ENCODE assay signal across 8 cellular contexts in genomic region chr6:32622545-32623401, GRCh38. TPM values are rescaled to one million over a fixed set of nuclear protein-coding genes. Genes with fewer than 3 reads are reported as not detected.
A peak's percentile ranks its signal among the peaks of the same experiment; 100 is the strongest.
DNase-seq lines count a peak whose midpoint lies in the region; ATAC-seq and TF ChIP-seq lines count a peak whose summit lies in the region.

No MANE protein-coding gene starts in this region.

- H4K20me1 ChIP-seq in HCT116 (ENCODE audit: insufficient read depth) = no peaks in the 10 kb centered on the region
- H4K20me1 ChIP-seq in MM.1S (ENCODE audit: insufficient read depth, low read length) = no peaks in the 10 kb centered on the region

- H3K9me2 ChIP-seq in HCT116 (ENCODE audit: insufficient read depth) (no peaks in the 10 kb centered on the region), MM.1S (replicated peaks; ENCODE audit: insufficient read depth, low read length) (no peaks in the 10 kb centered on the region)

- BruUV-seq in HCT116 (replicated peaks; lab: Mats Ljungman, UMichigan) = no TSS peak

- intact Hi-C loops in HCT116 (cut with micrococcal nuclease) = no loop called here

- TF ChIP-seq POLR2A in HCT116 (IDR thresholded peaks at IDR 0.05; ENCODE audit: borderline replicate concordance, extremely low read depth, insufficient read depth, insufficient read length) = no peak

- no peaks in the 10 kb centered on the region for H3K9me3 ChIP-seq in HCT116 (ENCODE audit: control insufficient read depth in 1 of 2, insufficient read depth in 1 of 2, low read depth in 1 of 2, low read length in 2 of 2)
- H3K9me3 ChIP-seq in MM.1S (replicated peaks; ENCODE audit: insufficient read depth, low read length) = no peaks in the 10 kb centered on the region

- CTCF ChIA-PET in HCT116 (lab: Charles Lee) = no interaction called here
- CTCF ChIA-PET in activated CD4-positive, alpha-beta memory T cell treated with anti-CD3 and anti-CD28 coated beads, Interleukin-2, amount 10 ng/mL, durations not matched to agents 7 days and 5 days (lab: Charles Lee) = interaction anchor here (0.9 to 2.8 kb wide), 19 partner anchors 8 to 209 kb away, joined by 3 to 13 read pairs (median 4); partner anchors contain the start of genes HLA-DQB1 and HLA-DRB1

- peak overlapping the region; percentile 96 for H3K27ac Mint-ChIP-seq in activated CD4-positive, alpha-beta memory T cell treated with anti-CD3 and anti-CD28 coated beads, Interleukin-2, amount 10 ng/mL, durations not matched to agents 7 days and 5 days

- H3K4me3 Mint-ChIP-seq in activated CD4-positive, alpha-beta memory T cell treated with anti-CD3 and anti-CD28 coated beads, Interleukin-2, amount 10 ng/mL, durations not matched to agents 7 days and 5 days = peak overlapping the region; percentile 15

- H3K9ac ChIP-seq in HCT116 (ENCODE audit: low read length) = no peak overlapping the region
- H3K9ac ChIP-seq in MM.1S (ENCODE audit: low read length) = peak overlapping the region; percentile 13; the same call in 1 of the 2 replicates

- H2AFZ ChIP-seq in HCT116 (ENCODE audit: low read depth, low read length, poor library complexity, severe bottlenecking) = no peak overlapping the region
- no peak overlapping the region for H2AFZ ChIP-seq in MM.1S (ENCODE audit: low read length)

- H3K4me2 ChIP-seq in HCT116 (ENCODE audit: low read length) = no peak overlapping the region
- H3K4me2 ChIP-seq in MM.1S (ENCODE audit: low read depth, low read length) = peak overlapping the region; percentile 13; the same call in 1 of the 2 replicates

- H3K79me2 ChIP-seq in HCT116 (ENCODE audit: insufficient read depth, low read length) (no peaks in the 10 kb centered on the region), MM.1S (ENCODE audit: low read length) (no peaks in the 10 kb centered on the region)

- peaks cover 48% of the 10 kb centered on the region for H3K4me1 Mint-ChIP-seq in activated CD4-positive, alpha-beta memory T cell treated with anti-CD3 and anti-CD28 coated beads, Interleukin-2, amount 10 ng/mL, durations not matched to agents 7 days and 5 days

- TF ChIP-seq CTCF in HCT116 (IDR thresholded peaks at IDR 0.05 in 2 of 3, conservative IDR thresholded peaks at IDR 0.05 in 1 of 3; ENCODE audit: borderline replicate concordance in 1 of 3, insufficient read depth in 1 of 3, low read depth in 2 of 3, low read length in 2 of 3) = no peak
- TF ChIP-seq CTCF in MM.1S (IDR thresholded peaks at IDR 0.05; ENCODE audit: low read length) = peak; percentile 23
- TF ChIP-seq CTCF in retinal pigment epithelial cell (conservative IDR thresholded peaks at IDR 0.05; ENCODE audit: low read depth, low read length) = peak; percentile 6

- H3K4me1 ChIP-seq in HCT116 (ENCODE audit: control insufficient read depth in 1 of 2, insufficient read depth in 2 of 2, low read length in 2 of 2) = no peaks in the 10 kb centered on the region
- peaks cover 23% of the 10 kb centered on the region for H3K4me1 ChIP-seq in MM.1S (ENCODE audit: low read length)

- H3K27me3 ChIP-seq in HCT116 (ENCODE audit: insufficient read depth, low read length) (no peaks in the 10 kb centered on the region), MM.1S (replicated peaks; ENCODE audit: insufficient read depth, low read length) (no peaks in the 10 kb centered on the region)

- H3K36me3 ChIP-seq in HCT116 (ENCODE audit: control insufficient read depth in 1 of 2, insufficient read depth in 2 of 2, low read length in 2 of 2) (no peaks in the 10 kb centered on the region), MM.1S (replicated peaks; ENCODE audit: insufficient read depth, low read length) (no peaks in the 10 kb centered on the region)

- H3K27me3 Mint-ChIP-seq in activated CD4-positive, alpha-beta memory T cell treated with anti-CD3 and anti-CD28 coated beads, Interleukin-2, amount 10 ng/mL, durations not matched to agents 7 days and 5 days = no peaks in the 10 kb centered on the region

- peaks cover 12% of the 10 kb centered on the region for H3K36me3 Mint-ChIP-seq in activated CD4-positive, alpha-beta memory T cell treated with anti-CD3 and anti-CD28 coated beads, Interleukin-2, amount 10 ng/mL, durations not matched to agents 7 days and 5 days (ENCODE audit: low read depth)

- H3K9me3 Mint-ChIP-seq in activated CD4-positive, alpha-beta memory T cell treated with anti-CD3 and anti-CD28 coated beads, Interleukin-2, amount 10 ng/mL, durations not matched to agents 7 days and 5 days = peaks cover 9% of the 10 kb centered on the region

- no peak for TF ChIP-seq RAD21 in HCT116 (IDR thresholded peaks at IDR 0.05; ENCODE audit: low read depth)

- no peak overlapping the region for H3K27ac ChIP-seq in HCT116 (ENCODE audit: low read depth, low read length)
- peak overlapping the region; percentile 76 for H3K27ac ChIP-seq in MM.1S (ENCODE audit: low read length)

- H3K4me3 ChIP-seq in HCT116 (replicated peaks in 1 of 2; ENCODE audit: low read depth in 1 of 2, low read length in 2 of 2) (no peak overlapping the region), MM.1S (ENCODE audit: low read length) (no peak overlapping the region), retinal pigment epithelial cell (ENCODE audit: low read length) (no peak overlapping the region)

- RAD21 ChIA-PET in HCT116 (lab: Charles Lee; ENCODE audit: low non-redundant PET in 1 of 2, low total read pairs in 2 of 2, uncharacterized antibody in 2 of 2, unreplicated experiment in 2 of 2) = no interaction called here

- POLR2A ChIA-PET in HCT116 (lab: Charles Lee) = no interaction called here
- POLR2A ChIA-PET in activated CD4-positive, alpha-beta memory T cell treated with anti-CD3 and anti-CD28 coated beads, Interleukin-2, amount 10 ng/mL, durations not matched to agents 7 days and 5 days (lab: Charles Lee) = interaction anchor here (0.7 to 2.7 kb wide), 15 partner anchors 9 to 349 kb away, joined by 3 to 24 read pairs (median 5); partner anchors contain the start of genes HLA-DQB1, HLA-DRB1, PSMB9 and TAP1

- ATAC-seq in HCT116 = peak; percentile 63

- DNase-seq in DMS 273 (lab: John Stamatoyannopoulos, UW; ENCODE audit: unreplicated experiment) (peak; percentile 43), DMS 273 treated with DMSO at 0.1 percent for 48 hours (lab: John Stamatoyannopoulos, UW) (no peak), HCT116 (ENCODE audit: low read depth, low spot score) (no peak), MM.1S (peak; percentile 86), fibroblast of the conjunctiva (ENCODE audit: low read depth) (peak; percentile 6), retinal pigment epithelial cell (ENCODE audit: low read depth) (no peak), C1 segment of cervical spinal cord (lab: John Stamatoyannopoulos, UW) (no peak)
- DNase-seq in activated CD4-positive, alpha-beta memory T cell treated with anti-CD3 and anti-CD28 coated beads, Interleukin-2, amount 10 ng/mL, durations not matched to agents 7 days and 5 days = peak; percentile 49

- peaks cover 17% of the 10 kb centered on the region for H3F3A ChIP-seq in MM.1S (ENCODE audit: insufficient read depth, low read length)

TF ChIP-seq in HCT116, 20 proteins besides CTCF, POLR2A, EP300 and RAD21:
- TF ChIP-seq JUND (IDR thresholded peaks at IDR 0.05) (no peak), TCF7L2 (IDR thresholded peaks at IDR 0.05; ENCODE audit: borderline replicate concordance, extremely low read depth, insufficient read depth, insufficient read length) (no peak), SP1 (IDR thresholded peaks at IDR 0.05; ENCODE audit: low read depth) (no peak), CEBPB (IDR thresholded peaks at IDR 0.05; ENCODE audit: low read depth) (no peak), ZFX (IDR thresholded peaks at IDR 0.05) (no peak), EGR1 (IDR thresholded peaks at IDR 0.05; ENCODE audit: low read depth) (no peak), SRF (IDR thresholded peaks at IDR 0.05; ENCODE audit: low read depth) (no peak), MAX (IDR thresholded peaks at IDR 0.05) (no peak), FOSL1 (IDR thresholded peaks at IDR 0.05; ENCODE audit: low read depth) (no peak)

RNA-seq across cellular contexts. Expression of gene HLA-DQA1, which starts 14.4 kb away (rescaled TPM):
- total RNA-seq in HCT116 (2021; ENCODE audit: unreplicated experiment) = 0.86 TPM
- 0.03 TPM in 1 of 2 replicates, not detected in the other for polyA plus RNA-seq in HCT116 (2012)
- 10 to 100 TPM; 35.4 to 41.1 TPM for total RNA-seq in activated CD4-positive, alpha-beta memory T cell treated with anti-CD3 and anti-CD28 coated beads, Interleukin-2, amount 10 ng/mL, durations not matched to agents 7 days and 5 days

RNA-seq across cellular contexts. Expression of gene HLA-DRB1, which starts 33.1 kb away (rescaled TPM):
- 2.7 TPM for total RNA-seq in HCT116 (2021; ENCODE audit: unreplicated experiment)
- 2.6 and 3.1 TPM in 2 replicates for polyA plus RNA-seq in HCT116 (2012)
- total RNA-seq in activated CD4-positive, alpha-beta memory T cell treated with anti-CD3 and anti-CD28 coated beads, Interleukin-2, amount 10 ng/mL, durations not matched to agents 7 days and 5 days = 100 to 1,000 TPM; 155 TPM

RNA-seq across cellular contexts. Expression of gene HLA-DQB1, which starts 43.7 kb away (rescaled TPM):
- 2.1 TPM for total RNA-seq in HCT116 (2021; ENCODE audit: unreplicated experiment)
- 3.4 and 4.7 TPM in 2 replicates for polyA plus RNA-seq in HCT116 (2012)
- 10 to 100 TPM; 74.4 to 74.6 TPM for total RNA-seq in activated CD4-positive, alpha-beta memory T cell treated with anti-CD3 and anti-CD28 coated beads, Interleukin-2, amount 10 ng/mL, durations not matched to agents 7 days and 5 days

Comparison
In these comparisons a context has a peak if more than half of its experiments do, and no peak if none do; other contexts are left out.
1. DNase-seq: peak in DMS 273 (single experiment), MM.1S (single experiment), activated CD4-positive, alpha-beta memory T cell treated with anti-CD3 and anti-CD28 coated beads, Interleukin-2, amount 10 ng/mL, durations not matched to agents 7 days and 5 days (single experiment) and fibroblast of the conjunctiva (single experiment); none in DMS 273 treated with DMSO at 0.1 percent for 48 hours (single experiment), HCT116 (single experiment), retinal pigment epithelial cell (single experiment) and C1 segment of cervical spinal cord (0 of 14).
2. CTCF ChIP-seq: peak in MM.1S (single experiment) and retinal pigment epithelial cell (single experiment); none in HCT116 (0 of 3).
3. RNA of gene HLA-DQA1, which starts 14.4 kb away (total RNA-seq): 35.4 to 41.1 TPM in activated CD4-positive, alpha-beta memory T cell treated with anti-CD3 and anti-CD28 coated beads, Interleukin-2, amount 10 ng/mL, durations not matched to agents 7 days and 5 days; 0.86 TPM in HCT116 (single experiment); every median in the first group is over 10 times any median in the second.
4. RNA of gene HLA-DRB1, which starts 33.1 kb away (total RNA-seq): 155 TPM in activated CD4-positive, alpha-beta memory T cell treated with anti-CD3 and anti-CD28 coated beads, Interleukin-2, amount 10 ng/mL, durations not matched to agents 7 days and 5 days; 2.7 TPM in HCT116 (single experiment); every median in the first group is over 10 times any median in the second.
5. RNA of gene HLA-DQB1, which starts 43.7 kb away (total RNA-seq): 74.4 to 74.6 TPM in activated CD4-positive, alpha-beta memory T cell treated with anti-CD3 and anti-CD28 coated beads, Interleukin-2, amount 10 ng/mL, durations not matched to agents 7 days and 5 days; 2.1 TPM in HCT116 (single experiment); every median in the first group is over 10 times any median in the second.